In genomic region chr16:57795431-57795878, GRCh38 we compare ENCODE assay signal across 1 cellular context.
A peak's percentile ranks its signal among the peaks of the same experiment; 100 is the strongest.
TF ChIP-seq lines count a peak whose summit lies in the region.

No MANE protein-coding gene starts in this region.

TF ChIP-seq in HepG2, 621 proteins besides CTCF, POLR2A, EP300 and RAD21 (continues in another document):
- TF ChIP-seq ZFP91 (CRISPR knock-in tag; IDR thresholded peaks at IDR 0.05; ENCODE audit: borderline replicate concordance) (peak; percentile 67; the same call in 1 of the 2 replicates), SALL1 (CRISPR knock-in tag; IDR thresholded peaks at IDR 0.05) (peak; percentile 45; the same call in 1 of the 2 replicates), FOXJ3 (CRISPR knock-in tag; IDR thresholded peaks at IDR 0.05; ENCODE audit: borderline replicate concordance) (no peak), PHF8 (CRISPR knock-in tag; IDR thresholded peaks at IDR 0.05) (0 out of 2 replicates have a peak, but pooled peaks have one; percentile 30), BRCA1 (CRISPR knock-in tag; IDR thresholded peaks at IDR 0.05) (no peak), MTA1 (CRISPR knock-in tag; IDR thresholded peaks at IDR 0.05; ENCODE audit: borderline replicate concordance) (0 out of 2 replicates have a peak, but pooled peaks have one; percentile 43), MED1 (CRISPR knock-in tag; IDR thresholded peaks at IDR 0.05) (0 out of 2 replicates have a peak, but pooled peaks have one; percentile 20), ZNF605 (CRISPR knock-in tag; IDR thresholded peaks at IDR 0.05) (peak; percentile 49; the same call in 1 of the 2 replicates), RAD51 (IDR thresholded peaks at IDR 0.05; ENCODE audit: borderline replicate concordance) (no peak), PAF1 (CRISPR knock-in tag; IDR thresholded peaks at IDR 0.05) (no peak), ZBTB8A (CRISPR knock-in tag; IDR thresholded peaks at IDR 0.05; ENCODE audit: borderline replicate concordance, low read depth) (no peak), MXD4 (CRISPR knock-in tag; IDR thresholded peaks at IDR 0.05) (0 out of 2 replicates have a peak, but pooled peaks have one; percentile 25), MIXL1 (CRISPR knock-in tag; IDR thresholded peaks at IDR 0.05) (peak; percentile 69; the same call in 1 of the 2 replicates), HNRNPL (IDR thresholded peaks at IDR 0.05; ENCODE audit: low read depth, low read length) (peak; percentile 78; the same call in 1 of the 2 replicates), ZNF235 (CRISPR knock-in tag; IDR thresholded peaks at IDR 0.05; ENCODE audit: borderline replicate concordance) (no peak), LRRFIP1 (CRISPR knock-in tag; conservative IDR thresholded peaks at IDR 0.05) (no peak), AKAP8 (CRISPR knock-in tag; IDR thresholded peaks at IDR 0.05) (peak; percentile 53; the same call in 1 of the 2 replicates), FOSL1 (CRISPR knock-in tag; IDR thresholded peaks at IDR 0.05; ENCODE audit: borderline replicate concordance) (no peak), ZNF501 (CRISPR knock-in tag; IDR thresholded peaks at IDR 0.05) (0 out of 2 replicates have a peak, but pooled peaks have one; percentile 58), ZNF614 (CRISPR knock-in tag; IDR thresholded peaks at IDR 0.05; ENCODE audit: borderline replicate concordance) (peak; percentile 22; the same call in 1 of the 2 replicates), SMAD3 (CRISPR knock-in tag; IDR thresholded peaks at IDR 0.05) (no peak), TMF1 (CRISPR knock-in tag; IDR thresholded peaks at IDR 0.05; ENCODE audit: low read depth) (no peak), ZNF672 (CRISPR knock-in tag; IDR thresholded peaks at IDR 0.05) (no peak), ZNF652 (CRISPR knock-in tag; IDR thresholded peaks at IDR 0.05; ENCODE audit: borderline replicate concordance, low read depth) (no peak), ZNF709 (CRISPR knock-in tag; IDR thresholded peaks at IDR 0.05) (no peak), CHD2 (IDR thresholded peaks at IDR 0.05; ENCODE audit: low read depth, low read length) (0 out of 2 replicates have a peak, but pooled peaks have one; percentile 31), ZFP62 (CRISPR knock-in tag; IDR thresholded peaks at IDR 0.05) (no peak), ZNF781 (CRISPR knock-in tag; IDR thresholded peaks at IDR 0.05; ENCODE audit: borderline replicate concordance, not compliant biosample characterization) (no peak), TBX2 (CRISPR knock-in tag; IDR thresholded peaks at IDR 0.05; ENCODE audit: borderline replicate concordance) (peak; percentile 42; the same call in 1 of the 2 replicates)
- TF ChIP-seq, protein P1, sequence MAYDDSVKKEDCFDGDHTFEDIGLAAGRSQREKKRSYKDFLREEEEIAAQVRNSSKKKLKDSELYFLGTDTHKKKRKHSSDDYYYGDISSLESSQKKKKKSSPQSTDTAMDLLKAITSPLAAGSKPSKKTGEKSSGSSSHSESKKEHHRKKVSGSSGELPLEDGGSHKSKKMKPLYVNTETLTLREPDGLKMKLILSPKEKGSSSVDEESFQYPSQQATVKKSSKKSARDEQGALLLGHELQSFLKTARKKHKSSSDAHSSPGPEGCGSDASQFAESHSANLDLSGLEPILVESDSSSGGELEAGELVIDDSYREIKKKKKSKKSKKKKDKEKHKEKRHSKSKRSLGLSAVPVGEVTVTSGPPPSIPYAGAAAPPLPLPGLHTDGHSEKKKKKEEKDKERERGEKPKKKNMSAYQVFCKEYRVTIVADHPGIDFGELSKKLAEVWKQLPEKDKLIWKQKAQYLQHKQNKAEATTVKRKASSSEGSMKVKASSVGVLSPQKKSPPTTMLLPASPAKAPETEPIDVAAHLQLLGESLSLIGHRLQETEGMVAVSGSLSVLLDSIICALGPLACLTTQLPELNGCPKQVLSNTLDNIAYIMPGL (CRISPR knock-in tag; IDR thresholded peaks at IDR 0.05; ENCODE audit: borderline replicate concordance in 1 of 2, low read depth in 1 of 2): peak in 1 of 2 experiments; percentile 22; a peak in 1 of 4 replicates
- TF ChIP-seq, protein P2, sequence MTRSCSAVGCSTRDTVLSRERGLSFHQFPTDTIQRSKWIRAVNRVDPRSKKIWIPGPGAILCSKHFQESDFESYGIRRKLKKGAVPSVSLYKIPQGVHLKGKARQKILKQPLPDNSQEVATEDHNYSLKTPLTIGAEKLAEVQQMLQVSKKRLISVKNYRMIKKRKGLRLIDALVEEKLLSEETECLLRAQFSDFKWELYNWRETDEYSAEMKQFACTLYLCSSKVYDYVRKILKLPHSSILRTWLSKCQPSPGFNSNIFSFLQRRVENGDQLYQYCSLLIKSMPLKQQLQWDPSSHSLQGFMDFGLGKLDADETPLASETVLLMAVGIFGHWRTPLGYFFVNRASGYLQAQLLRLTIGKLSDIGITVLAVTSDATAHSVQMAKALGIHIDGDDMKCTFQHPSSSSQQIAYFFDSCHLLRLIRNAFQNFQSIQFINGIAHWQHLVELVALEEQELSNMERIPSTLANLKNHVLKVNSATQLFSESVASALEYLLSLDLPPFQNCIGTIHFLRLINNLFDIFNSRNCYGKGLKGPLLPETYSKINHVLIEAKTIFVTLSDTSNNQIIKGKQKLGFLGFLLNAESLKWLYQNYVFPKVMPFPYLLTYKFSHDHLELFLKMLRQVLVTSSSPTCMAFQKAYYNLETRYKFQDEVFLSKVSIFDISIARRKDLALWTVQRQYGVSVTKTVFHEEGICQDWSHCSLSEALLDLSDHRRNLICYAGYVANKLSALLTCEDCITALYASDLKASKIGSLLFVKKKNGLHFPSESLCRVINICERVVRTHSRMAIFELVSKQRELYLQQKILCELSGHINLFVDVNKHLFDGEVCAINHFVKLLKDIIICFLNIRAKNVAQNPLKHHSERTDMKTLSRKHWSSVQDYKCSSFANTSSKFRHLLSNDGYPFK (CRISPR knock-in tag; IDR thresholded peaks at IDR 0.05; ENCODE audit: borderline replicate concordance): 0 out of 2 replicates have a peak, but pooled peaks have one; percentile 12
- TF ChIP-seq, protein P3, sequence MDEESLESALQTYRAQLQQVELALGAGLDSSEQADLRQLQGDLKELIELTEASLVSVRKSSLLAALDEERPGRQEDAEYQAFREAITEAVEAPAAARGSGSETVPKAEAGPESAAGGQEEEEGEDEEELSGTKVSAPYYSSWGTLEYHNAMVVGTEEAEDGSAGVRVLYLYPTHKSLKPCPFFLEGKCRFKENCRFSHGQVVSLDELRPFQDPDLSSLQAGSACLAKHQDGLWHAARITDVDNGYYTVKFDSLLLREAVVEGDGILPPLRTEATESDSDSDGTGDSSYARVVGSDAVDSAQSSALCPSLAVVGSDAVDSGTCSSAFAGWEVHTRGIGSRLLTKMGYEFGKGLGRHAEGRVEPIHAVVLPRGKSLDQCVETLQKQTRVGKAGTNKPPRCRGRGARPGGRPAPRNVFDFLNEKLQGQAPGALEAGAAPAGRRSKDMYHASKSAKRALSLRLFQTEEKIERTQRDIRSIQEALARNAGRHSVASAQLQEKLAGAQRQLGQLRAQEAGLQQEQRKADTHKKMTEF (CRISPR knock-in tag; IDR thresholded peaks at IDR 0.05): peak; percentile 35; the same call in 1 of the 2 replicates
- TF ChIP-seq, protein P4, sequence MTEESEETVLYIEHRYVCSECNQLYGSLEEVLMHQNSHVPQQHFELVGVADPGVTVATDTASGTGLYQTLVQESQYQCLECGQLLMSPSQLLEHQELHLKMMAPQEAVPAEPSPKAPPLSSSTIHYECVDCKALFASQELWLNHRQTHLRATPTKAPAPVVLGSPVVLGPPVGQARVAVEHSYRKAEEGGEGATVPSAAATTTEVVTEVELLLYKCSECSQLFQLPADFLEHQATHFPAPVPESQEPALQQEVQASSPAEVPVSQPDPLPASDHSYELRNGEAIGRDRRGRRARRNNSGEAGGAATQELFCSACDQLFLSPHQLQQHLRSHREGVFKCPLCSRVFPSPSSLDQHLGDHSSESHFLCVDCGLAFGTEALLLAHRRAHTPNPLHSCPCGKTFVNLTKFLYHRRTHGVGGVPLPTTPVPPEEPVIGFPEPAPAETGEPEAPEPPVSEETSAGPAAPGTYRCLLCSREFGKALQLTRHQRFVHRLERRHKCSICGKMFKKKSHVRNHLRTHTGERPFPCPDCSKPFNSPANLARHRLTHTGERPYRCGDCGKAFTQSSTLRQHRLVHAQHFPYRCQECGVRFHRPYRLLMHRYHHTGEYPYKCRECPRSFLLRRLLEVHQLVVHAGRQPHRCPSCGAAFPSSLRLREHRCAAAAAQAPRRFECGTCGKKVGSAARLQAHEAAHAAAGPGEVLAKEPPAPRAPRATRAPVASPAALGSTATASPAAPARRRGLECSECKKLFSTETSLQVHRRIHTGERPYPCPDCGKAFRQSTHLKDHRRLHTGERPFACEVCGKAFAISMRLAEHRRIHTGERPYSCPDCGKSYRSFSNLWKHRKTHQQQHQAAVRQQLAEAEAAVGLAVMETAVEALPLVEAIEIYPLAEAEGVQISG (CRISPR knock-in tag; IDR thresholded peaks at IDR 0.05): peak; percentile 40
- TF ChIP-seq, protein P5, sequence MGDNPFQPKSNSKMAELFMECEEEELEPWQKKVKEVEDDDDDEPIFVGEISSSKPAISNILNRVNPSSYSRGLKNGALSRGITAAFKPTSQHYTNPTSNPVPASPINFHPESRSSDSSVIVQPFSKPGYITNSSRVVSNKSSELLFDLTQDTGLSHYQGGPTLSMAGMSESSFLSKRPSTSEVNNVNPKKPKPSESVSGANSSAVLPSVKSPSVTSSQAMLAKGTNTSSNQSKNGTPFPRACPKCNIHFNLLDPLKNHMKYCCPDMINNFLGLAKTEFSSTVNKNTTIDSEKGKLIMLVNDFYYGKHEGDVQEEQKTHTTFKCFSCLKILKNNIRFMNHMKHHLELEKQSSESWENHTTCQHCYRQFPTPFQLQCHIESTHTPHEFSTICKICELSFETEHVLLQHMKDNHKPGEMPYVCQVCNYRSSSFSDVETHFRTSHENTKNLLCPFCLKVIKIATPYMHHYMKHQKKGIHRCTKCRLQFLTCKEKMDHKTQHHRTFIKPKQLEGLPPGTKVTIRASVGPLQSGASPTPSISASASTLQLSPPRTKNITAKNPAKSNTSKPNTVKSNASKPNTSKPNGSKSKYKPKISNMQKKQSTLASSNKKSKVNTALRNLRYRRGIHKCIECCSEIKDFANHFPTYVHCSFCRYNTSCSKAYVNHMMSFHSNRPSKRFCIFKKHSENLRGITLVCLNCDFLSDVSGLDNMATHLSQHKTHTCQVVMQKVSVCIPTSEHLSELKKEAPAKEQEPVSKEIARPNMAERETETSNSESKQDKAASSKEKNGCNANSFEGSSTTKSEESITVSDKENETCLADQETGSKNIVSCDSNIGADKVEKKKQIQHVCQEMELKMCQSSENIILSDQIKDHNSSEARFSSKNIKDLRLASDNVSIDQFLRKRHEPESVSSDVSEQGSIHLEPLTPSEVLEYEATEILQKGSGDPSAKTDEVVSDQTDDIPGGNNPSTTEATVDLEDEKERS (CRISPR knock-in tag; IDR thresholded peaks at IDR 0.05): 0 out of 2 replicates have a peak, but pooled peaks have one; percentile 43
